ENCODE assay signal across 15 cellular contexts in genomic region chr16:88779406-88780099, GRCh38. TPM values are rescaled to one million over a fixed set of nuclear protein-coding genes. Genes with fewer than 3 reads are reported as not detected.
DNase-seq lines count a peak whose midpoint lies in the region; ATAC-seq, FAIRE-seq and TF ChIP-seq lines count a peak whose summit lies in the region.
"Had no signal": no experiment of that assay in that cellular context is flagged by ENCODE, and none has a peak within 500 bp of the region (broad histone marks: within the 10 kb centered on the region; RNA-seq: fewer than 3 reads in every experiment).

No MANE protein-coding gene starts in this region.

- ATAC-seq in activated T-cell treated with anti-CD3 and anti-CD28 coated beads, Interleukin-2, amount 50 U/mL, for 72 hours (replicated peaks in 1 of 2), result no peak
- no peak for ATAC-seq in GM21619 (IDR thresholded peaks at IDR 0.05; ENCODE audit: unreplicated experiment)

- peaks cover 15% of the 10 kb centered on the region for H4K20me1 ChIP-seq in hepatocyte (ENCODE audit: insufficient read depth, poor library complexity, severe bottlenecking)

- peak overlapping the region; percentile 76 for H3K27ac Mint-ChIP-seq in activated T-cell treated with anti-CD3 and anti-CD28 coated beads, Interleukin-2, amount 50 U/mL, for 72 hours
- H3K27ac Mint-ChIP-seq in activated naive CD8-positive, alpha-beta T cell treated with anti-CD3 and anti-CD28 coated beads for 36 hours, result peak overlapping the region; percentile 71

- peak overlapping the region; percentile 77 to 80 for H3K4me3 Mint-ChIP-seq in activated T-cell treated with anti-CD3 and anti-CD28 coated beads, Interleukin-2, amount 50 U/mL, for 72 hours
- H3K4me3 Mint-ChIP-seq in activated naive CD8-positive, alpha-beta T cell treated with anti-CD3 and anti-CD28 coated beads for 36 hours, result no peak overlapping the region

- intact Hi-C loops in thyroid gland (cut with DNase I), result no loop called here

- no peaks in the 10 kb centered on the region for H3K27me3 ChIP-seq in hepatocyte
- no peaks in the 10 kb centered on the region for H3K27me3 ChIP-seq in thyroid gland

- peak overlapping the region; percentile 1 for H3K27ac ChIP-seq in hepatocyte
- H3K27ac ChIP-seq in thyroid gland, result peak overlapping the region in 2 of 3 donors; percentile 3 to 48
- H3K27ac ChIP-seq: epithelial cell of prostate, neutrophil had no signal

- H3K4me3 ChIP-seq in hepatocyte (no peak overlapping the region), thyroid gland (replicated peaks in 1 of 3) (no peak overlapping the region)

- no peaks in the 10 kb centered on the region for H3K9me3 Mint-ChIP-seq in activated T-cell treated with anti-CD3 and anti-CD28 coated beads, Interleukin-2, amount 50 U/mL, for 72 hours
- H3K9me3 Mint-ChIP-seq in activated naive CD8-positive, alpha-beta T cell treated with anti-CD3 and anti-CD28 coated beads for 36 hours, result no peaks in the 10 kb centered on the region

- H3K36me3 ChIP-seq in hepatocyte (replicated peaks; ENCODE audit: insufficient read depth, low read depth), result no peaks in the 10 kb centered on the region
- no peaks in the 10 kb centered on the region for H3K36me3 ChIP-seq in thyroid gland
- H3K36me3 ChIP-seq: neutrophil had no signal

- H3K4me1 ChIP-seq in hepatocyte (ENCODE audit: insufficient read depth), result peaks cover 45% of the 10 kb centered on the region
- H3K4me1 ChIP-seq in thyroid gland, result peaks cover 25 to 49% of the 10 kb centered on the region in 2 donors

- H2AFZ ChIP-seq in hepatocyte, result no peak overlapping the region

- peak overlapping the region; percentile 45 for H3K4me2 ChIP-seq in hepatocyte

- FAIRE-seq in urothelium cell line (lab: Jason Lieb, UNC), result no peak
- FAIRE-seq: islet of Langerhans had no signal

- 76% methylated on average over 26 of the region's 32 CpGs for WGBS in hepatocyte (ENCODE audit: low lambda C conversion rate, missing lambda C conversion rate)
- 27 to 45% methylated on average over 9 to 21 of the region's 32 CpGs for WGBS in thyroid gland, 2 donors

- H3K9me3 ChIP-seq in hepatocyte (ENCODE audit: low read depth), result no peaks in the 10 kb centered on the region
- no peaks in the 10 kb centered on the region for H3K9me3 ChIP-seq in thyroid gland
- H3K9me3 ChIP-seq: neutrophil had no signal

- H3K27me3 Mint-ChIP-seq in activated T-cell treated with anti-CD3 and anti-CD28 coated beads, Interleukin-2, amount 50 U/mL, for 72 hours (ENCODE audit: low read depth), result no peaks in the 10 kb centered on the region
- no peaks in the 10 kb centered on the region for H3K27me3 Mint-ChIP-seq in activated naive CD8-positive, alpha-beta T cell treated with anti-CD3 and anti-CD28 coated beads for 36 hours

- peaks cover 52% of the 10 kb centered on the region for H3K4me1 Mint-ChIP-seq in activated T-cell treated with anti-CD3 and anti-CD28 coated beads, Interleukin-2, amount 50 U/mL, for 72 hours (ENCODE audit: low read depth)
- H3K4me1 Mint-ChIP-seq in activated naive CD8-positive, alpha-beta T cell treated with anti-CD3 and anti-CD28 coated beads for 36 hours, result peaks cover 37% of the 10 kb centered on the region

- H3K36me3 Mint-ChIP-seq in activated T-cell treated with anti-CD3 and anti-CD28 coated beads, Interleukin-2, amount 50 U/mL, for 72 hours (ENCODE audit: insufficient read depth in 2 of 2), result no peaks in the 10 kb centered on the region
- H3K36me3 Mint-ChIP-seq in activated naive CD8-positive, alpha-beta T cell treated with anti-CD3 and anti-CD28 coated beads for 36 hours, result no peaks in the 10 kb centered on the region

- DNase-seq in activated T-cell treated with anti-CD3 and anti-CD28 coated beads, Interleukin-2, amount 50 U/mL, for 72 hours, result no peak
- DNase-seq in activated T-cell treated with anti-CD3 and anti-CD28 coated beads for 4 hours, result no peak
- DNase-seq in activated naive CD8-positive, alpha-beta T cell treated with anti-CD3 and anti-CD28 coated beads for 36 hours, result no peak
- no peak for DNase-seq in hepatocyte (ENCODE audit: low spot score)
- DNase-seq in thyroid gland, result peak; percentile 65 to 76
- no peak for DNase-seq in DMS53 treated with DMSO at 0.1 percent for 48 hours (lab: John Stamatoyannopoulos, UW; ENCODE audit: unreplicated experiment)
- no peak for DNase-seq in urothelium cell line (ENCODE audit: low spot score)
- DNase-seq: activated CD8-positive, alpha-beta memory T cell treated with anti-CD3 and anti-CD28 coated beads for 24 hours; NCI-H146; NCI-H82; stimulated activated naive CD4-positive, alpha-beta T cell treated with Interleukin-2 at 50 U/mL for 16 hours had no signal

- peaks cover 84% of the 10 kb centered on the region for H3K79me2 ChIP-seq in hepatocyte

- no peaks in the 10 kb centered on the region for H3K9me2 ChIP-seq in hepatocyte (replicated peaks; ENCODE audit: insufficient read depth)

- TF ChIP-seq POLR2A in thyroid gland (IDR thresholded peaks at IDR 0.05), result no peak

- TF ChIP-seq CTCF in hepatocyte (IDR thresholded peaks at IDR 0.05; ENCODE audit: poor library complexity) (no peak), thyroid gland (IDR thresholded peaks at IDR 0.05) (no peak)

RNA-seq across cellular contexts. Expression of gene PIEZO1, which starts 5.5 kb away (rescaled TPM):
- total RNA-seq in activated T-cell treated with anti-CD3 and anti-CD28 coated beads, Interleukin-2, amount 50 U/mL, for 72 hours, result 100 to 1,000 TPM in 1 of 2 donors, 10 to 100 TPM in 1; 94.1 to 141 TPM
- 10 to 100 TPM; 86.7 to 87.0 TPM for total RNA-seq in activated naive CD8-positive, alpha-beta T cell treated with anti-CD3 and anti-CD28 coated beads for 36 hours
- total RNA-seq in hepatocyte (47.0 and 77.0 TPM in 2 replicates), thyroid gland (100 to 1,000 TPM in 3 of 4 donors, 10 to 100 TPM in 1; 81.2 to 145 (median 113) TPM)
- 70.6 and 87.9 TPM in 2 replicates for polyA plus RNA-seq in hepatocyte

RNA-seq across cellular contexts. Expression of gene CDT1, which starts 24.0 kb away (rescaled TPM):
- 100 to 1,000 TPM; 167 to 172 TPM for total RNA-seq in activated T-cell treated with anti-CD3 and anti-CD28 coated beads, Interleukin-2, amount 50 U/mL, for 72 hours
- total RNA-seq in activated naive CD8-positive, alpha-beta T cell treated with anti-CD3 and anti-CD28 coated beads for 36 hours, result 100 to 1,000 TPM; 156 to 158 TPM
- 5.2 and 6.9 TPM in 2 replicates for total RNA-seq in hepatocyte
- 5.1 and 6.8 TPM in 2 replicates for polyA plus RNA-seq in hepatocyte
- total RNA-seq in thyroid gland, result 1 to 10 TPM in 2 of 4 donors, under 1 TPM in 2; 0.33 to 1.8 (median 0.99) TPM

RNA-seq across cellular contexts. Expression of gene APRT, which starts 32.2 kb away (rescaled TPM):
- 100 to 1,000 TPM; 116 to 139 TPM for total RNA-seq in activated T-cell treated with anti-CD3 and anti-CD28 coated beads, Interleukin-2, amount 50 U/mL, for 72 hours
- total RNA-seq in activated naive CD8-positive, alpha-beta T cell treated with anti-CD3 and anti-CD28 coated beads for 36 hours, result 100 to 1,000 TPM; 241 to 272 TPM
- total RNA-seq in hepatocyte, result 101 and 119 TPM in 2 replicates
- 237 and 273 TPM in 2 replicates for polyA plus RNA-seq in hepatocyte
- total RNA-seq in thyroid gland, result 100 to 1,000 TPM in 3 of 4 donors, 10 to 100 TPM in 1; 88.9 to 182 (median 118) TPM

Comparison
In these comparisons a context has a peak if more than half of its experiments do, and no peak if none do; other contexts are left out.
1. DNase-seq: peak in thyroid gland (2 of 2); none in activated T-cell treated with anti-CD3 and anti-CD28 coated beads, Interleukin-2, amount 50 U/mL, for 72 hours (0 of 2), activated T-cell treated with anti-CD3 and anti-CD28 coated beads for 4 hours (single experiment), activated naive CD8-positive, alpha-beta T cell treated with anti-CD3 and anti-CD28 coated beads for 36 hours (single experiment), hepatocyte (single experiment), DMS53 treated with DMSO at 0.1 percent for 48 hours (single experiment) and urothelium cell line (single experiment).
2. RNA of gene CDT1, which starts 24.0 kb away (total RNA-seq): 167 to 172 TPM in activated T-cell treated with anti-CD3 and anti-CD28 coated beads, Interleukin-2, amount 50 U/mL, for 72 hours and 156 to 158 TPM in activated naive CD8-positive, alpha-beta T cell treated with anti-CD3 and anti-CD28 coated beads for 36 hours; 5.2 to 6.9 TPM in hepatocyte and 0.33 to 1.8 TPM in thyroid gland; every median in the first group is over 10 times any median in the second.